ENCODE assay signal across 13 cellular contexts in the genomic region with DNA sequence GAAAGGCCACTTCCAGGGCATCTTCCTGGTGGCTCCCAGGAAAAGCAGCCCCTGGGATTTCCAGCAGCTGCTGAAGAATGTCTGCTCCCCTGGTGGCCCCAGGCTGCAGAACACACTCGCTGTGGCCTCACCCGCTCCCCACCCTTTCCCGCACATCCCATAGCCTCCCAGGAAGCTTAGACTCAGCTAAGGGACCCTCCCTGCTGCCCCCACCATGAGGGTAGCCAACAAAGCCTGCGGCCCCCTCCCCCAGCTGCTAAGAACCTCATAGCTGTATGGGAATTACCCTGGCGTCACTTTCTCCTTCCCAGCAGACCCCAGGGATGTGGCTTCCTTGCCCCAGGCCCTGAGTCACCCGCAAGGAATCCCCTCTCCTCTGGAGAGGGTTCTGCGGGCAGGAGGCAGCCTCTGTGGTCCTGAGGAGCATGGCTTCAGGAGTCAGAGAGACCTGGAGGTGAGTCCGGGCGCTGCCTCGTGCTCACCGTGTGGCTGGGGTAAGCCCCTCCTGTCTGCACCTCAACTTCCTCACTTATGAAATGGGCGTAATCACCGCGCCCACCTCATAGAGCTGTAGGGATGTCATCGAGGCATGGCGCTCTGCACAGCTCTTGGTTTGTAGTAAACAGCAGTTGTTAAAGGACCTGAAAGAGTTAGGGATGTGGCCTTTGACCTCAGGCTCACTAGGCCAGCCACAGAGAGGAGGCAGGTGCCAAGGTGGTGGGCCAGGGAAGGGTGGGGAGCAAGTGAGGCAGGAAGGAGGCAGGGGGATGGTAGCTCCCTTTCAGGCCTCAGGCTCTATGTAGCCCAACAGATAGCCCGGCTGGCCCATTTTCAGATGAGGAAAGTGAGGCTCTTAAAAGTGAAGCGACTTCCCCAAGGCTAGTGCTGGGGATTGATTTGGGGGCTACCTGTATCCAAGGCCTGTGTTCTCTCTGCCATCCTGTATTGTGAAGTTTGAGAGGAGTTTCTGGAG.
DNase-seq lines count a peak whose midpoint lies in the region; ATAC-seq, FAIRE-seq and TF ChIP-seq lines count a peak whose summit lies in the region.
"Had no signal": no experiment of that assay in that cellular context is flagged by ENCODE, and none has a peak within 500 bp of the region (broad histone marks: within the 10 kb centered on the region; RNA-seq: fewer than 3 reads in every experiment).

No MANE protein-coding gene starts in this region.

- H3K4me1 Mint-ChIP-seq in activated naive CD8-positive, alpha-beta T cell treated with anti-CD3 and anti-CD28 coated beads, Interleukin-2, amount 50 U/mL, for 24 hours: peaks cover 34% of the 10 kb centered on the region
- peaks cover 9% of the 10 kb centered on the region for H3K4me1 Mint-ChIP-seq in activated naive CD8-positive, alpha-beta T cell treated with anti-CD3 and anti-CD28 coated beads for 36 hours
- H3K4me1 Mint-ChIP-seq in type B pancreatic cell (ENCODE audit: unreplicated experiment): no peaks in the 10 kb centered on the region

- no peaks in the 10 kb centered on the region for H3K36me3 Mint-ChIP-seq in activated naive CD8-positive, alpha-beta T cell treated with anti-CD3 and anti-CD28 coated beads, Interleukin-2, amount 50 U/mL, for 24 hours (ENCODE audit: low read depth)
- no peaks in the 10 kb centered on the region for H3K36me3 Mint-ChIP-seq in activated naive CD8-positive, alpha-beta T cell treated with anti-CD3 and anti-CD28 coated beads for 36 hours
- H3K36me3 Mint-ChIP-seq in type B pancreatic cell: no peaks in the 10 kb centered on the region

- H3K27ac Mint-ChIP-seq in activated naive CD8-positive, alpha-beta T cell treated with anti-CD3 and anti-CD28 coated beads, Interleukin-2, amount 50 U/mL, for 24 hours: peak overlapping the region; percentile 39
- H3K27ac Mint-ChIP-seq in activated naive CD8-positive, alpha-beta T cell treated with anti-CD3 and anti-CD28 coated beads for 36 hours: no peak overlapping the region
- no peak overlapping the region for H3K27ac Mint-ChIP-seq in type B pancreatic cell
- H3K27ac Mint-ChIP-seq: activated B cell treated with CpG ODN at 0.5 μM for 24 hours had no signal

- TF ChIP-seq CTCF in type B pancreatic cell (conservative IDR thresholded peaks at IDR 0.05): no peak

- TF ChIP-seq POLR2A in GM12892 (IDR thresholded peaks at IDR 0.05; ENCODE audit: low read depth, low read length): no peak

- no peaks in the 10 kb centered on the region for H3K9me3 Mint-ChIP-seq in activated naive CD8-positive, alpha-beta T cell treated with anti-CD3 and anti-CD28 coated beads, Interleukin-2, amount 50 U/mL, for 24 hours
- H3K9me3 Mint-ChIP-seq in activated naive CD8-positive, alpha-beta T cell treated with anti-CD3 and anti-CD28 coated beads for 36 hours: peaks cover 4% of the 10 kb centered on the region
- H3K9me3 Mint-ChIP-seq in type B pancreatic cell: no peaks in the 10 kb centered on the region
- H3K9me3 Mint-ChIP-seq: activated B cell treated with CpG ODN at 0.5 μM for 24 hours had no signal

- H3K27me3 Mint-ChIP-seq in activated naive CD8-positive, alpha-beta T cell treated with anti-CD3 and anti-CD28 coated beads, Interleukin-2, amount 50 U/mL, for 24 hours: peaks cover 14% of the 10 kb centered on the region
- H3K27me3 Mint-ChIP-seq in activated naive CD8-positive, alpha-beta T cell treated with anti-CD3 and anti-CD28 coated beads for 36 hours: peaks cover 11% of the 10 kb centered on the region
- H3K27me3 Mint-ChIP-seq in type B pancreatic cell: no peaks in the 10 kb centered on the region

- no peak for FAIRE-seq in GM12892 (lab: Jason Lieb, UNC)
- FAIRE-seq: GM12878 had no signal

- DNase-seq in activated naive CD8-positive, alpha-beta T cell treated with anti-CD3 and anti-CD28 coated beads, Interleukin-2, amount 50 U/mL, for 24 hours: no peak
- no peak for DNase-seq in activated naive CD8-positive, alpha-beta T cell treated with anti-CD3 and anti-CD28 coated beads for 36 hours
- DNase-seq in amniotic epithelial cell (ENCODE audit: low read depth): peak; percentile 56
- peak; percentile 60 for DNase-seq in iPS-NIHi7 (ENCODE audit: extremely low spot score)
- DNase-seq in type B pancreatic cell (ENCODE audit: extremely low spot score, unreplicated experiment): peak; percentile 55
- DNase-seq in GM12892 (ENCODE audit: insufficient read length): no peak
- DNase-seq: activated B cell treated with CpG ODN at 0.5 μM for 24 hours, DMS 273 treated with DMSO at 0.1 percent for 48 hours, NCI-H1105, SHP77 treated with DMSO at 0.1 percent for 48 hours had no signal

- ATAC-seq in activated naive CD8-positive, alpha-beta T cell treated with anti-CD3 and anti-CD28 coated beads, Interleukin-2, amount 50 U/mL, for 24 hours: no peak
- ATAC-seq in GM21360 (IDR thresholded peaks at IDR 0.05; ENCODE audit: unreplicated experiment) (no peak), HG03565 (IDR thresholded peaks at IDR 0.05; ENCODE audit: unreplicated experiment) (no peak)

- H3K4me3 Mint-ChIP-seq in activated naive CD8-positive, alpha-beta T cell treated with anti-CD3 and anti-CD28 coated beads, Interleukin-2, amount 50 U/mL, for 24 hours: no peak overlapping the region
- H3K4me3 Mint-ChIP-seq in activated naive CD8-positive, alpha-beta T cell treated with anti-CD3 and anti-CD28 coated beads for 36 hours: no peak overlapping the region
- H3K4me3 Mint-ChIP-seq in type B pancreatic cell: no peak overlapping the region

Comparison
In these comparisons a context has a peak if more than half of its experiments do, and no peak if none do; other contexts are left out.
1. DNase-seq: peak in amniotic epithelial cell (single experiment), iPS-NIHi7 (single experiment) and type B pancreatic cell (single experiment); none in activated naive CD8-positive, alpha-beta T cell treated with anti-CD3 and anti-CD28 coated beads, Interleukin-2, amount 50 U/mL, for 24 hours (single experiment), activated naive CD8-positive, alpha-beta T cell treated with anti-CD3 and anti-CD28 coated beads for 36 hours (single experiment) and GM12892 (single experiment).